8 cellular contexts compared by ENCODE assay signal in the genomic region with DNA sequence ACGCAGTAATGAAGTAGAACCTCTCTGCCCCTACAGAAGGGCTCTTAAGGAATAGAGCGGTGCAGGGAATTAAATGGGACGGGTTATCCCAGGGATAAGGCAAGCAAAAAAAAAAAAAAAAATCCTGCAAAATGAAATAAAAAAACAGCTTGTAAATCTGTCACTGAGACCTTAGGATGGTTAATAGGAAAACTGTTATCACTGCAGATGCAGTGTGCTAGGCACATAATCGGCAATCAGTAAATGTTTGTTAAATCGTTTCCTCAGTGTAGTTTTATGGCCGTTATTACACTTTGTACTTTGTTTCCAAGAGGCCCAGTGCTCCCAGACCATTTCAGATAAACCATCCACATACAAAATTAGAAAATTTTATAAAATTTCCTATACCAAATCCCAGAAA. TPM values are rescaled to one million over a fixed set of nuclear protein-coding genes. Genes with fewer than 3 reads are reported as not detected.
DNase-seq lines count a peak whose midpoint lies in the region; ATAC-seq, FAIRE-seq and TF ChIP-seq lines count a peak whose summit lies in the region.

No MANE protein-coding gene starts in this region.

- CTCF ChIA-PET in PC-3 (lab: Charles Lee): no interaction called here

- DNase-seq in PC-3 (no peak), epithelial cell of proximal tubule (ENCODE audit: low read depth) (no peak), pancreas (no peak), amniotic stem cell (lab: John Stamatoyannopoulos, UW) (no peak), GOT3 (lab: John Stamatoyannopoulos, UW) (no peak)

- TF ChIP-seq CTCF in PC-3 (conservative IDR thresholded peaks at IDR 0.05; ENCODE audit: low read depth, low read length) (no peak), epithelial cell of proximal tubule (conservative IDR thresholded peaks at IDR 0.05; ENCODE audit: low read depth, low read length) (no peak), pancreas (IDR thresholded peaks at IDR 0.05) (no peak)

- no peaks in the 10 kb centered on the region for H3K27me3 ChIP-seq in PC-3 (ENCODE audit: low read length)
- no peaks in the 10 kb centered on the region for H3K27me3 ChIP-seq in pancreas

- H3K9me2 ChIP-seq in PC-3 (replicated peaks; ENCODE audit: low read length): no peaks in the 10 kb centered on the region

- POLR2A ChIA-PET in PC-3 (lab: Charles Lee; ENCODE audit: unreplicated experiment): no interaction called here

- H3K4me2 ChIP-seq in PC-3 (ENCODE audit: low read length): peak overlapping the region; percentile 89

- 1 to 26% methylated on average over 6 of the region's 6 CpGs for WGBS in pancreas, 2 donors

- intact Hi-C loops in PC-3 (cut with micrococcal nuclease): no loop called here
- intact Hi-C loops in pancreas (cut with DNase I): no loop called here

- no peaks in the 10 kb centered on the region; the same call in 1 of the 2 replicates for H3K4me1 ChIP-seq in ES-I3 (ENCODE audit: insufficient read depth, low read length)
- peaks cover 12% of the 10 kb centered on the region for H3K4me1 ChIP-seq in PC-3 (ENCODE audit: insufficient read depth, low read length)
- no peaks in the 10 kb centered on the region for H3K4me1 ChIP-seq in pancreas

- H3K27ac ChIP-seq in PC-3 (ENCODE audit: low read length): no peak overlapping the region
- peak overlapping the region in 2 of 4 donors; percentile 84 to 94 for H3K27ac ChIP-seq in pancreas

- H3K4me3 ChIP-seq in PC-3 (ENCODE audit: low read length) (peak overlapping the region; percentile 95), epithelial cell of proximal tubule (ENCODE audit: low read depth, low read length) (peak overlapping the region; percentile 65), pancreas (peak overlapping the region; percentile 7 to 56 (median 39))

- peaks cover 77% of the 10 kb centered on the region for H3K79me2 ChIP-seq in PC-3 (ENCODE audit: low read length)

- peak overlapping the region; percentile 88 for H3K9ac ChIP-seq in ES-I3 (ENCODE audit: low read depth, low read length)
- peak overlapping the region; percentile 95 for H3K9ac ChIP-seq in PC-3 (ENCODE audit: low read length)

- no peak for FAIRE-seq in pancreas (lab: Jason Lieb, UNC)

- no peaks in the 10 kb centered on the region for H3K36me3 ChIP-seq in ES-I3 (ENCODE audit: insufficient read depth, low read length)
- H3K36me3 ChIP-seq in PC-3 (ENCODE audit: low read depth, low read length): peaks cover 15% of the 10 kb centered on the region; the same call in 1 of the 2 replicates
- H3K36me3 ChIP-seq in pancreas: no peaks in the 10 kb centered on the region

- no peak overlapping the region for H2AFZ ChIP-seq in PC-3 (ENCODE audit: low read length)

- no peak for ATAC-seq in PC-3
- no peak for ATAC-seq in pancreas
- no peak for ATAC-seq in HG03039 (IDR thresholded peaks at IDR 0.05; ENCODE audit: unreplicated experiment)
- ATAC-seq in HG03521 (IDR thresholded peaks at IDR 0.05; ENCODE audit: unreplicated experiment): no peak

- H3K9me3 ChIP-seq in ES-I3 (ENCODE audit: control insufficient read depth, insufficient read depth, low read length) (no peaks in the 10 kb centered on the region), PC-3 (ENCODE audit: low read length) (no peaks in the 10 kb centered on the region), pancreas (no peaks in the 10 kb centered on the region)

- no peaks in the 10 kb centered on the region for H3F3A ChIP-seq in PC-3 (ENCODE audit: low read length, unreplicated experiment)

- H4K20me1 ChIP-seq in PC-3 (ENCODE audit: low read length): peaks cover 11% of the 10 kb centered on the region; the same call in 1 of the 2 replicates

- no TSS peak for BruUV-seq in PC-3 (replicated peaks; lab: Mats Ljungman, UMichigan)

RNA-seq across cellular contexts. Expression of gene HNRNPH2, which starts 1.0 kb away (rescaled TPM):
- 54.8 TPM in 2 replicates for total RNA-seq in PC-3 (2014; rRNA removed)
- 47.2 and 67.8 TPM in 2 replicates for total RNA-seq in epithelial cell of proximal tubule
- 10 to 100 TPM; 15.0 to 32.8 (median 23.3) TPM for total RNA-seq in pancreas
- 10 to 100 TPM; 16.2 to 42.5 TPM for polyA plus RNA-seq in pancreas

RNA-seq across cellular contexts. Expression of gene GLA, which starts 1.3 kb away (rescaled TPM):
- total RNA-seq in PC-3 (2014; rRNA removed) (41.9 and 54.8 TPM in 2 replicates), epithelial cell of proximal tubule (53.3 and 61.6 TPM in 2 replicates), pancreas (10 to 100 TPM in 1 of 6 donors, 1 to 10 TPM in 5; 5.1 to 12.8 (median 7.3) TPM)
- 10 to 100 TPM; 11.2 to 20.5 TPM for polyA plus RNA-seq in pancreas

RNA-seq across cellular contexts. Expression of gene RPL36A, which starts 18.2 kb away (rescaled TPM):
- 914 and 1,023 TPM in 2 replicates for total RNA-seq in PC-3 (2014; rRNA removed)
- total RNA-seq in epithelial cell of proximal tubule: 507 and 845 TPM in 2 replicates
- total RNA-seq in pancreas: 100 to 1,000 TPM in 4 of 6 donors, 10 to 100 TPM in 2; 78.4 to 258 (median 115) TPM
- 1,000 to 10,000 TPM; 1,169 to 1,515 TPM for polyA plus RNA-seq in pancreas

RNA-seq across cellular contexts. Expression of gene BTK, which starts 23.1 kb away (rescaled TPM):
- total RNA-seq in PC-3 (2014; rRNA removed): not detected in 2 replicates
- total RNA-seq in epithelial cell of proximal tubule: 0.14 TPM in 1 of 2 replicates, not detected in the other
- total RNA-seq in pancreas: 1 to 10 TPM in 3 of 6 donors, under 1 TPM in 3; 0.43 to 5.6 (median 0.97) TPM
- 1 to 10 TPM in 1 of 2 donors, under 1 TPM in 1; 0.53 to 1.7 TPM for polyA plus RNA-seq in pancreas

Comparison
In these comparisons a context has a peak if more than half of its experiments do, and no peak if none do; other contexts are left out.
1. H3K4me3 ChIP-seq: peak in every context shown above with its lines; median percentile 95 in PC-3; 65 in epithelial cell of proximal tubule; 39 in pancreas.